ENCODE assay signal across 1 cellular context in genomic region chr15:60651155-60651554, GRCh38.
TF ChIP-seq lines count a peak whose summit lies in the region.

No MANE protein-coding gene starts in this region.

TF ChIP-seq in GM12878, 131 proteins besides CTCF, POLR2A, EP300 and RAD21 (continued from another document):
- TF ChIP-seq, protein P1, sequence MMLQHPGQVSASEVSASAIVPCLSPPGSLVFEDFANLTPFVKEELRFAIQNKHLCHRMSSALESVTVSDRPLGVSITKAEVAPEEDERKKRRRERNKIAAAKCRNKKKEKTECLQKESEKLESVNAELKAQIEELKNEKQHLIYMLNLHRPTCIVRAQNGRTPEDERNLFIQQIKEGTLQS (IDR thresholded peaks at IDR 0.05; ENCODE audit: borderline replicate concordance, extremely low read depth, low read depth, low read length) = no peak
- TF ChIP-seq SIN3A (IDR thresholded peaks at IDR 0.05; ENCODE audit: low read depth, low read length) = no peak
- no peak for TF ChIP-seq FOXK2 (IDR thresholded peaks at IDR 0.05)
- no peak for TF ChIP-seq RUNX3 (IDR thresholded peaks at IDR 0.05; ENCODE audit: low read length)
- no peak for TF ChIP-seq ZBTB11 (CRISPR knock-in tag; IDR thresholded peaks at IDR 0.05)
TF ChIP-seq in GM12878: peak in this region for 0.
